In genomic region chr19:38692458-38693379, GRCh38 we compare ENCODE assay signal across 2 cellular contexts.
TF ChIP-seq lines count a peak whose summit lies in the region.

No MANE protein-coding gene starts in this region.

TF ChIP-seq in IMR-90, 13 proteins besides CTCF, POLR2A, EP300 and RAD21:
- TF ChIP-seq FOS (IDR thresholded peaks at IDR 0.05; ENCODE audit: low read depth, low read length), result no peak
- TF ChIP-seq MXI1 (IDR thresholded peaks at IDR 0.05; ENCODE audit: borderline replicate concordance, low read depth, low read length), result no peak
- TF ChIP-seq MAFK (IDR thresholded peaks at IDR 0.05; ENCODE audit: low read depth, low read length), result no peak
- TF ChIP-seq RCOR1 (IDR thresholded peaks at IDR 0.05; ENCODE audit: insufficient replicate concordance, low read length), result no peak
- TF ChIP-seq, protein P1, sequence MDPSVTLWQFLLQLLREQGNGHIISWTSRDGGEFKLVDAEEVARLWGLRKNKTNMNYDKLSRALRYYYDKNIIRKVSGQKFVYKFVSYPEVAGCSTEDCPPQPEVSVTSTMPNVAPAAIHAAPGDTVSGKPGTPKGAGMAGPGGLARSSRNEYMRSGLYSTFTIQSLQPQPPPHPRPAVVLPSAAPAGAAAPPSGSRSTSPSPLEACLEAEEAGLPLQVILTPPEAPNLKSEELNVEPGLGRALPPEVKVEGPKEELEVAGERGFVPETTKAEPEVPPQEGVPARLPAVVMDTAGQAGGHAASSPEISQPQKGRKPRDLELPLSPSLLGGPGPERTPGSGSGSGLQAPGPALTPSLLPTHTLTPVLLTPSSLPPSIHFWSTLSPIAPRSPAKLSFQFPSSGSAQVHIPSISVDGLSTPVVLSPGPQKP (IDR thresholded peaks at IDR 0.05; ENCODE audit: borderline replicate concordance, low read depth, low read length), result no peak
- no peak for TF ChIP-seq SMC3 (IDR thresholded peaks at IDR 0.05; ENCODE audit: low read depth, low read length)
- no peak for TF ChIP-seq BHLHE40 (IDR thresholded peaks at IDR 0.05; ENCODE audit: low read depth, low read length)
- TF ChIP-seq CHD1 (IDR thresholded peaks at IDR 0.05; ENCODE audit: low read depth, low read length), result no peak
- TF ChIP-seq USF2 (IDR thresholded peaks at IDR 0.05; ENCODE audit: low read depth, low read length), result no peak
- TF ChIP-seq RFX5 (IDR thresholded peaks at IDR 0.05; ENCODE audit: low read depth, low read length), result no peak
- TF ChIP-seq NFE2L2 (IDR thresholded peaks at IDR 0.05; ENCODE audit: low read depth, low read length), result no peak
- TF ChIP-seq CEBPB (IDR thresholded peaks at IDR 0.05; ENCODE audit: low read depth, low read length), result no peak

TF ChIP-seq in HepG2, 621 proteins besides CTCF, POLR2A, EP300 and RAD21:
- TF ChIP-seq FOXO4 (CRISPR knock-in tag; conservative IDR thresholded peaks at IDR 0.05) (0 out of 2 replicates have a peak, but pooled peaks have one; percentile 34), MAFK (conservative IDR thresholded peaks at IDR 0.05 in 1 of 2, IDR thresholded peaks at IDR 0.05 in 1 of 2; ENCODE audit: low read length in 2 of 2) (no peak), RBM22 (optimal IDR thresholded peaks at IDR 0.05; ENCODE audit: low read length) (peak; percentile 11), AGO2 (optimal IDR thresholded peaks at IDR 0.05; ENCODE audit: low read depth, low read length) (peak; percentile 62)
